In genomic region chr5:77211013-77211690, GRCh38 we compare ENCODE assay signal across 8 cellular contexts. TPM values are rescaled to one million over a fixed set of nuclear protein-coding genes. Genes with fewer than 3 reads are reported as not detected.
DNase-seq lines count a peak whose midpoint lies in the region; ATAC-seq and TF ChIP-seq lines count a peak whose summit lies in the region.

No MANE protein-coding gene starts in this region.

- H3K4me3 Mint-ChIP-seq in MCF 10A (ENCODE audit: unreplicated experiment) (no peak overlapping the region), memory B cell (peak overlapping the region; percentile 35)

- POLR2A ChIA-PET in MCF 10A (lab: Yijun Ruan, JAX): no interaction called here

- H3K27ac Mint-ChIP-seq in MCF 10A (ENCODE audit: low read depth, unreplicated experiment) (no peak overlapping the region), memory B cell (no peak overlapping the region)

- H3K36me3 ChIP-seq in breast epithelium (no peaks in the 10 kb centered on the region), uterus (no peaks in the 10 kb centered on the region)

- intact Hi-C loops in breast epithelium (cut with DNase I; ENCODE audit: low total_unique reads) (no loop called here), MCF 10A (cut with micrococcal nuclease) (no loop called here), uterus (cut with DNase I; ENCODE audit: low total_unique reads) (no loop called here)

- in situ Hi-C loops in astrocyte of the cerebellum (cut with HindIII; ENCODE audit: low sequenced_read_pairs): no loop called here

- H3K27me3 ChIP-seq in breast epithelium (no peaks in the 10 kb centered on the region), uterus (no peaks in the 10 kb centered on the region)

- H3K9me3 Mint-ChIP-seq in MCF 10A (ENCODE audit: unreplicated experiment): no peaks in the 10 kb centered on the region
- H3K9me3 Mint-ChIP-seq in memory B cell: no peaks in the 10 kb centered on the region

- H3K4me1 ChIP-seq in breast epithelium: no peaks in the 10 kb centered on the region
- peaks cover 0 to 11% of the 10 kb centered on the region in 2 donors for H3K4me1 ChIP-seq in uterus

- DNase-seq in breast epithelium (ENCODE audit: low spot score in 2 of 2) (no peak), MCF 10A (ENCODE audit: unreplicated experiment) (no peak), astrocyte of the cerebellum (ENCODE audit: low read depth) (no peak), memory B cell (ENCODE audit: low spot score in 2 of 2) (no peak), uterus (peak in 1 of 2 donors; percentile 28), SKM-1 (lab: John Stamatoyannopoulos, UW; ENCODE audit: unreplicated experiment) (no peak)
- no peak for DNase-seq in activated CD8-positive, alpha-beta memory T cell treated with anti-CD3 and anti-CD28 coated beads for 24 hours

- ATAC-seq in memory B cell (ENCODE audit: low read depth) (no peak), GM18909 (IDR thresholded peaks at IDR 0.05; ENCODE audit: poor library complexity, unreplicated experiment) (no peak)

- no peak for TF ChIP-seq CTCF in breast epithelium (IDR thresholded peaks at IDR 0.05)
- TF ChIP-seq CTCF in MCF 10A (IDR thresholded peaks at IDR 0.05; ENCODE audit: unreplicated experiment): no peak
- no peak for TF ChIP-seq CTCF in astrocyte of the cerebellum (IDR thresholded peaks at IDR 0.05; ENCODE audit: low read depth, low read length, missing control alignments)
- no peak for TF ChIP-seq CTCF in uterus (IDR thresholded peaks at IDR 0.05)

- H3K27ac ChIP-seq in breast epithelium (no peak overlapping the region), uterus (peak overlapping the region; percentile 67 to 83)

- H3K27me3 Mint-ChIP-seq in MCF 10A (ENCODE audit: insufficient read depth, unreplicated experiment): peaks cover 34% of the 10 kb centered on the region
- H3K27me3 Mint-ChIP-seq in memory B cell: peaks cover 32% of the 10 kb centered on the region

- H3K4me3 ChIP-seq in breast epithelium (peak overlapping the region; percentile 45 to 88 (median 63)), astrocyte of the cerebellum (ENCODE audit: low read depth, low read length) (peak overlapping the region; percentile 34), uterus (peak overlapping the region; percentile 41 to 76)

- H3K9me3 ChIP-seq in breast epithelium: no peaks in the 10 kb centered on the region
- H3K9me3 ChIP-seq in uterus: no peaks in the 10 kb centered on the region

- no peak for TF ChIP-seq POLR2A in breast epithelium (IDR thresholded peaks at IDR 0.05)
- TF ChIP-seq POLR2A in uterus (IDR thresholded peaks at IDR 0.05): no peak

- BruUV-seq in MCF 10A (replicated peaks; lab: Mats Ljungman, UMichigan): no TSS peak

- no peaks in the 10 kb centered on the region for H3K4me1 Mint-ChIP-seq in MCF 10A (ENCODE audit: insufficient read depth, unreplicated experiment)
- peaks cover 11% of the 10 kb centered on the region for H3K4me1 Mint-ChIP-seq in memory B cell

- H3K36me3 Mint-ChIP-seq in MCF 10A (ENCODE audit: insufficient read depth, unreplicated experiment) (no peaks in the 10 kb centered on the region), memory B cell (no peaks in the 10 kb centered on the region)

- CTCF ChIA-PET in MCF 10A (lab: Yijun Ruan, JAX): interaction anchor here (0.6 kb wide), 1 partner anchor 11 kb away, joined by 4 read pairs; no protein-coding TSS in a partner anchor

RNA-seq across cellular contexts. Expression of gene PDE8B, which starts 0.7 kb away (rescaled TPM):
- 10 to 100 TPM in 1 of 3 donors, 1 to 10 TPM in 2; 4.9 to 57.1 (median 8.6) TPM for total RNA-seq in breast epithelium
- total RNA-seq in MCF 10A (2022): 0.05 TPM in 1 of 2 replicates, not detected in the other
- total RNA-seq in uterus: 10 to 100 TPM; 13.0 to 54.4 (median 27.3) TPM

Comparison
In these comparisons a context has a peak if more than half of its experiments do, and no peak if none do; other contexts are left out.
1. H3K27ac ChIP-seq: peak in uterus (2 of 2); none in breast epithelium (0 of 2).
2. Peak in every context shown above with its lines, with median percentiles within 50 percentile points of each other: H3K4me3 ChIP-seq.